ENCODE assay signal across 1 cellular context in the genomic region with DNA sequence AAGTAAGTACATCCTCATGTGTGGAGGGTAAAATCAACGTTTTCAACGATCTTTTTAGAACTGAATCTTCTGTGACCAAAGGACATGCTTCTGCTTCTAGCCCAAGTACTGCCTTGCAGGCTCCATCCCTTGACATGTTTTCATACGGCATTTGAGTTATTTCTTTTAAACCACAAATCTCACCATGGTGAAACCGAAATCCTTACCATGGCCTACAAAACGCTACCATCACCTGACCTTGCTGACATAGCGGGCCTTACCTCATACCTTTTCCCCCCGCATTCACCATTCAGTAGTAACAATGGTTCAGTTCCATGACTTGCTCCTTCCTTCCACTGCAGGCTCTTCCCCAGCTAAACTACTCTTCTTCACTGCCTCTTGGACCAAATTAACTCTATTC.
TF ChIP-seq lines count a peak whose summit lies in the region.

No MANE protein-coding gene starts in this region.

TF ChIP-seq in GM12878, 131 proteins besides CTCF, POLR2A, EP300 and RAD21 (continued from another document):
- TF ChIP-seq, protein P1, sequence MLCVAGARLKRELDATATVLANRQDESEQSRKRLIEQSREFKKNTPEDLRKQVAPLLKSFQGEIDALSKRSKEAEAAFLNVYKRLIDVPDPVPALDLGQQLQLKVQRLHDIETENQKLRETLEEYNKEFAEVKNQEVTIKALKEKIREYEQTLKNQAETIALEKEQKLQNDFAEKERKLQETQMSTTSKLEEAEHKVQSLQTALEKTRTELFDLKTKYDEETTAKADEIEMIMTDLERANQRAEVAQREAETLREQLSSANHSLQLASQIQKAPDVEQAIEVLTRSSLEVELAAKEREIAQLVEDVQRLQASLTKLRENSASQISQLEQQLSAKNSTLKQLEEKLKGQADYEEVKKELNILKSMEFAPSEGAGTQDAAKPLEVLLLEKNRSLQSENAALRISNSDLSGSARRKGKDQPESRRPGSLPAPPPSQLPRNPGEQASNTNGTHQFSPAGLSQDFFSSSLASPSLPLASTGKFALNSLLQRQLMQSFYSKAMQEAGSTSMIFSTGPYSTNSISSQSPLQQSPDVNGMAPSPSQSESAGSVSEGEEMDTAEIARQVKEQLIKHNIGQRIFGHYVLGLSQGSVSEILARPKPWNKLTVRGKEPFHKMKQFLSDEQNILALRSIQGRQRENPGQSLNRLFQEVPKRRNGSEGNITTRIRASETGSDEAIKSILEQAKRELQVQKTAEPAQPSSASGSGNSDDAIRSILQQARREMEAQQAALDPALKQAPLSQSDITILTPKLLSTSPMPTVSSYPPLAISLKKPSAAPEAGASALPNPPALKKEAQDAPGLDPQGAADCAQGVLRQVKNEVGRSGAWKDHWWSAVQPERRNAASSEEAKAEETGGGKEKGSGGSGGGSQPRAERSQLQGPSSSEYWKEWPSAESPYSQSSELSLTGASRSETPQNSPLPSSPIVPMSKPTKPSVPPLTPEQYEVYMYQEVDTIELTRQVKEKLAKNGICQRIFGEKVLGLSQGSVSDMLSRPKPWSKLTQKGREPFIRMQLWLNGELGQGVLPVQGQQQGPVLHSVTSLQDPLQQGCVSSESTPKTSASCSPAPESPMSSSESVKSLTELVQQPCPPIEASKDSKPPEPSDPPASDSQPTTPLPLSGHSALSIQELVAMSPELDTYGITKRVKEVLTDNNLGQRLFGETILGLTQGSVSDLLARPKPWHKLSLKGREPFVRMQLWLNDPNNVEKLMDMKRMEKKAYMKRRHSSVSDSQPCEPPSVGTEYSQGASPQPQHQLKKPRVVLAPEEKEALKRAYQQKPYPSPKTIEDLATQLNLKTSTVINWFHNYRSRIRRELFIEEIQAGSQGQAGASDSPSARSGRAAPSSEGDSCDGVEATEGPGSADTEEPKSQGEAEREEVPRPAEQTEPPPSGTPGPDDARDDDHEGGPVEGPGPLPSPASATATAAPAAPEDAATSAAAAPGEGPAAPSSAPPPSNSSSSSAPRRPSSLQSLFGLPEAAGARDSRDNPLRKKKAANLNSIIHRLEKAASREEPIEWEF (IDR thresholded peaks at IDR 0.05; ENCODE audit: insufficient replicate concordance, low read depth, low read length): no peak
- TF ChIP-seq ZSCAN29 (IDR thresholded peaks at IDR 0.05): no peak
- TF ChIP-seq SP1 (IDR thresholded peaks at IDR 0.05; ENCODE audit: low read depth, low read length): no peak
- no peak for TF ChIP-seq EZH2 (IDR thresholded peaks at IDR 0.05; ENCODE audit: borderline replicate concordance, control insufficient read depth, low read depth, low read length)
- TF ChIP-seq, protein P2, sequence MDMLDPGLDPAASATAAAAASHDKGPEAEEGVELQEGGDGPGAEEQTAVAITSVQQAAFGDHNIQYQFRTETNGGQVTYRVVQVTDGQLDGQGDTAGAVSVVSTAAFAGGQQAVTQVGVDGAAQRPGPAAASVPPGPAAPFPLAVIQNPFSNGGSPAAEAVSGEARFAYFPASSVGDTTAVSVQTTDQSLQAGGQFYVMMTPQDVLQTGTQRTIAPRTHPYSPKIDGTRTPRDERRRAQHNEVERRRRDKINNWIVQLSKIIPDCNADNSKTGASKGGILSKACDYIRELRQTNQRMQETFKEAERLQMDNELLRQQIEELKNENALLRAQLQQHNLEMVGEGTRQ (IDR thresholded peaks at IDR 0.05; ENCODE audit: borderline replicate concordance, low read depth, low read length): no peak
- no peak for TF ChIP-seq TCF7 (IDR thresholded peaks at IDR 0.05; ENCODE audit: borderline replicate concordance)
- TF ChIP-seq STAT1 (conservative IDR thresholded peaks at IDR 0.05): no peak
- TF ChIP-seq LARP7 (IDR thresholded peaks at IDR 0.05): no peak
- TF ChIP-seq CREM (IDR thresholded peaks at IDR 0.05; ENCODE audit: low read depth): no peak
- TF ChIP-seq ATF7 (IDR thresholded peaks at IDR 0.05; ENCODE audit: low read depth): peak; percentile 61; the same call in 1 of the 2 replicates
- peak in 1 of 2 experiments; percentile 22; a peak in 1 of 4 replicates for TF ChIP-seq IKZF2 (IDR thresholded peaks at IDR 0.05)
